In genomic region chr10:113187066-113187777, GRCh38 we compare ENCODE assay signal across 13 cellular contexts.
DNase-seq lines count a peak whose midpoint lies in the region; ATAC-seq and TF ChIP-seq lines count a peak whose summit lies in the region.
"Had no signal": no experiment of that assay in that cellular context is flagged by ENCODE, and none has a peak within 500 bp of the region (broad histone marks: within the 10 kb centered on the region; RNA-seq: fewer than 3 reads in every experiment).

No MANE protein-coding gene starts in this region.

- ATAC-seq in HG03095 (IDR thresholded peaks at IDR 0.05; ENCODE audit: unreplicated experiment) (no peak), HG03108 (IDR thresholded peaks at IDR 0.05; ENCODE audit: unreplicated experiment) (no peak)

- no peak for TF ChIP-seq CTCF in esophagus muscularis mucosa (IDR thresholded peaks at IDR 0.05)

- DNase-seq in Ammon's horn (ENCODE audit: low spot score), result peak; percentile 80
- DNase-seq in NCI-H446 treated with DMSO at 0.1 percent for 48 hours (lab: John Stamatoyannopoulos, UW), result peak; percentile 75
- peak; percentile 78 for DNase-seq in esophagus muscularis mucosa (ENCODE audit: extremely low spot score)
- peak; percentile 32 for DNase-seq in myocyte (ENCODE audit: low read depth)
- DNase-seq in cerebellar nuclear complex (lab: John Stamatoyannopoulos, UW), result no peak
- no peak for DNase-seq in GM19238 (ENCODE audit: insufficient read length, low spot score)
- DNase-seq: activated CD4-positive, alpha-beta T cell treated with anti-CD3 and anti-CD28 coated beads, Interleukin-2, amount 50 U/mL, for 48 hours; activated naive CD8-positive, alpha-beta T cell treated with anti-CD3 and anti-CD28 coated beads for 36 hours; stimulated activated CD4-positive, alpha-beta T cell treated with anti-CD3 and anti-CD28 coated beads, Interleukin-15, amount 100 ng/mL, for 24 hours; stimulated activated naive CD4-positive, alpha-beta T cell had no signal

- no peaks in the 10 kb centered on the region for H3K36me3 ChIP-seq in esophagus muscularis mucosa

- TF ChIP-seq EP300 in esophagus muscularis mucosa (IDR thresholded peaks at IDR 0.05), result no peak

- intact Hi-C loops in esophagus muscularis mucosa (cut with DNase I), result no loop called here

- no peaks in the 10 kb centered on the region for H3K27me3 ChIP-seq in esophagus muscularis mucosa

- WGBS in esophagus muscularis mucosa, result 55% methylated on average over 10 of the region's 10 CpGs

- H3K9me3 ChIP-seq in esophagus muscularis mucosa, result no peaks in the 10 kb centered on the region

- no peak overlapping the region for H3K27ac ChIP-seq in esophagus muscularis mucosa (replicated peaks in 1 of 4)

- H3K4me1 ChIP-seq in esophagus muscularis mucosa, result peaks cover 0 to 4% (median 1%) of the 10 kb centered on the region in 4 donors

- H3K4me3 ChIP-seq in esophagus muscularis mucosa, result no peak overlapping the region
- H3K4me3 ChIP-seq: lung had no signal

- no peak for TF ChIP-seq POLR2A in esophagus muscularis mucosa (IDR thresholded peaks at IDR 0.05; ENCODE audit: low read depth)

Comparison
In these comparisons a context has a peak if more than half of its experiments do, and no peak if none do; other contexts are left out.
1. DNase-seq: peak in Ammon's horn (single experiment), NCI-H446 treated with DMSO at 0.1 percent for 48 hours (single experiment), esophagus muscularis mucosa (single experiment) and myocyte (single experiment); none in cerebellar nuclear complex (0 of 2) and GM19238 (single experiment).